ENCODE assay signal across 1 cellular context in the genomic region with DNA sequence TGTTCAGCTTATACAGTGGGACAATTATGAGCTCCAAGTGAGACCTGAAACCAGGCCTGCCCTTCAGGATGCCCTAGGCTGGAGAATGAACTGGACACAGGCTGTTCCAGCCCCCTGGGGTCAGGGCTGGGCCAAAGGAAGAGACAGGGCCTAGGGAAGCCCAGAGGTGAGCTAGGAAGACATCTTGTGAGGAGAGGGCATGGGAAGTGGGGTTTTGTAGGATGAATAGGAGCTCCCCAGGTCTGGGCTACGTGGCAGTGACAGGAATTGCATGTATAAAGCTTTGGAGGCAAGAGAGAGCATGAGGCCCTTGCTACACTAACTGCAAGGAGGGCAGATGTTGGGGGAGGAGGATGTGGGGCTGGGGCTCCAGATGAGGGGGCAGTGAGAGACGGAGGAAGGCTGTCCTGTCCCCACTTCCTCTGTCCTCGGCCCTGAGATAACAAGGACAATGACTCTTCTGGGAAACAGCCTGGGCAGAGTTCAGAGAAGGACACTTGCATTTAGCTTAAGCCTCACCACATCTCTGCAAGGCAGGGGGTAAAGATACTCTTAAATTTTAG.
TF ChIP-seq lines count a peak whose summit lies in the region.

No MANE protein-coding gene starts in this region.

TF ChIP-seq in IMR-90, 13 proteins besides CTCF, POLR2A, EP300 and RAD21:
- no peak for TF ChIP-seq NFE2L2 (IDR thresholded peaks at IDR 0.05; ENCODE audit: low read depth, low read length)
- TF ChIP-seq RCOR1 (IDR thresholded peaks at IDR 0.05; ENCODE audit: insufficient replicate concordance, low read length) = no peak
- TF ChIP-seq CHD1 (IDR thresholded peaks at IDR 0.05; ENCODE audit: low read depth, low read length) = no peak
- TF ChIP-seq RFX5 (IDR thresholded peaks at IDR 0.05; ENCODE audit: low read depth, low read length) = no peak
- TF ChIP-seq MXI1 (IDR thresholded peaks at IDR 0.05; ENCODE audit: borderline replicate concordance, low read depth, low read length) = no peak
